7 cellular contexts compared by ENCODE assay signal in the genomic region with DNA sequence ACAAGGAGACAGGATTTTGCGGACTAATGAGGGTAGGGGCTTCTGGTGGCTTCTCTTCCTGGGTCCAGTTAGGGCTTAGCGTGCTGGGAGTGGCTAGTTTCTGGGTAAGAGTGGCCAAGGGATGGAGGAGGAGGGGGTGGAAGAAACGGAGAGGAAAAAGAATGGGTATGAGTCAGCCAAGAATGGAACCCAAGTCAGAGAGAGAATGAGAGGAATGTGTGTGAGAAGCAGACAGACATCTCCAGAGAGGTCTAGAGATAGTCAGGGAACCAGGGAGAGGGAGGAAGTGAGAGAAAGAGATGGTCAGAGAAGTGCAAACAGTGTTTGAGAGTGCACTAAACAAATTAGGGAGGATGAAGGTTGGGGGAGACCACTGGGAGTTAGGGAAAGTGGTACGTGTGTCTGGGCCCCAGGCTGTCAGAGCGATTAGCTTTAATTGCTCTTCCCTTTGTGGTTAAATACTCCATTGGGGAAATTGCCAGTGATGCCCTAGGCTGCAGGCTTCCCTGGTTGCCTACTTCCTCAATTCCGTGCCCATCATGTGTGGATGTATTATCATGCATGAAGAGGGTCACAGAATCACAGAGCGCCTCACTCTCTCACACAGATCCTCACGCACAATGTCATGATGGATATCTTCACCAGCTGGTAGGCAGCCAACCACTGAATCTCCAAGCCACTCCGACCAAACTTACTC. TPM values are rescaled to one million over a fixed set of nuclear protein-coding genes. Genes with fewer than 3 reads are reported as not detected.
DNase-seq lines count a peak whose midpoint lies in the region; ATAC-seq and TF ChIP-seq lines count a peak whose summit lies in the region.

No MANE protein-coding gene starts in this region.

- ATAC-seq in upper lobe of left lung (ENCODE audit: low FRiP score in 2 of 2), result peak in 1 of 2 donors; percentile 57
- ATAC-seq in GM21381 (IDR thresholded peaks at IDR 0.05; ENCODE audit: unreplicated experiment), result no peak

- peak overlapping the region; percentile 100 for H3K4me3 ChIP-seq in GM12875 (ENCODE audit: low read depth, low read length)
- peak overlapping the region; percentile 97 for H3K4me3 ChIP-seq in brain microvascular endothelial cell (ENCODE audit: low read depth, low read length)
- H3K4me3 ChIP-seq in upper lobe of left lung, result peak overlapping the region; percentile 63 to 98 (median 94)

- no peak for TF ChIP-seq CTCF in GM12875 (IDR thresholded peaks at IDR 0.05; ENCODE audit: borderline replicate concordance, insufficient read depth, low read depth, low read length)
- TF ChIP-seq CTCF in brain microvascular endothelial cell (IDR thresholded peaks at IDR 0.05; ENCODE audit: low read depth, low read length, missing control alignments), result no peak
- no peak for TF ChIP-seq CTCF in upper lobe of left lung (IDR thresholded peaks at IDR 0.05)

- H3K9me3 ChIP-seq in upper lobe of left lung, result no peaks in the 10 kb centered on the region

- H3K36me3 ChIP-seq in brain microvascular endothelial cell (replicated peaks), result peaks cover 42% of the 10 kb centered on the region
- H3K36me3 ChIP-seq in upper lobe of left lung, result peaks cover 0 to 34% (median 6%) of the 10 kb centered on the region in 4 donors

- peak overlapping the region; percentile 86 for H3K27ac ChIP-seq in brain microvascular endothelial cell
- H3K27ac ChIP-seq in layer of hippocampus (ENCODE audit: low read depth, low read length), result peak overlapping the region; percentile 95
- peak overlapping the region; percentile 88 to 97 (median 94) for H3K27ac ChIP-seq in upper lobe of left lung

- H3K4me1 ChIP-seq in upper lobe of left lung, result peaks cover 57 to 63% (median 59%) of the 10 kb centered on the region in 4 donors

- H3K27me3 ChIP-seq in brain microvascular endothelial cell (replicated peaks) (no peaks in the 10 kb centered on the region), layer of hippocampus (ENCODE audit: control insufficient read depth, insufficient read depth, low read length) (no peaks in the 10 kb centered on the region), upper lobe of left lung (no peaks in the 10 kb centered on the region)

- TF ChIP-seq EP300 in upper lobe of left lung (IDR thresholded peaks at IDR 0.05), result no peak

- in situ Hi-C loops in brain microvascular endothelial cell (cut with HindIII; ENCODE audit: low pct_ligation_motif_present, low sequenced_read_pairs), result no loop called here

- no peak for TF ChIP-seq POLR2A in upper lobe of left lung (IDR thresholded peaks at IDR 0.05)

- 54 to 68% methylated on average over 9 of the region's 9 CpGs for WGBS in upper lobe of left lung, 2 donors

- DNase-seq in NCI-H69 (lab: John Stamatoyannopoulos, UW), result peak; percentile 95
- peak; percentile 87 for DNase-seq in brain microvascular endothelial cell
- no peak for DNase-seq in upper lobe of left lung
- no peak for DNase-seq in GOT3 (lab: John Stamatoyannopoulos, UW)

RNA-seq across cellular contexts. Expression of gene PEA15, which starts 1.4 kb away (rescaled TPM):
- 100 to 1,000 TPM in 1 of 6 donors, 10 to 100 TPM in 5; 30.4 to 174 (median 67.9) TPM for total RNA-seq in upper lobe of left lung

RNA-seq across cellular contexts. Expression of gene CASQ1, which starts 16.2 kb away (rescaled TPM):
- under 1 TPM in 2 of 6 donors, not detected in 4; 0.17 to 0.91 TPM for total RNA-seq in upper lobe of left lung

RNA-seq across cellular contexts. Expression of gene ATP1A4, which starts 55.2 kb away (rescaled TPM):
- total RNA-seq in upper lobe of left lung, result under 1 TPM in 2 of 6 donors, not detected in 4; 0.52 to 0.61 TPM

RNA-seq across cellular contexts. Expression of gene DCAF8, which starts 55.8 kb away (rescaled TPM):
- 100 to 1,000 TPM; 108 to 340 (median 155) TPM for total RNA-seq in upper lobe of left lung

Comparison
In these comparisons a context has a peak if more than half of its experiments do, and no peak if none do; other contexts are left out.
1. DNase-seq: peak in NCI-H69 (single experiment) and brain microvascular endothelial cell (single experiment); none in upper lobe of left lung (0 of 2) and GOT3 (single experiment).
2. Peak in every context shown above with its lines, with median percentiles within 50 percentile points of each other: H3K4me3 ChIP-seq and H3K27ac ChIP-seq.